ENCODE assay signal across 12 cellular contexts in genomic region chr6:163404825-163405265, GRCh38. TPM values are rescaled to one million over a fixed set of nuclear protein-coding genes. Genes with fewer than 3 reads are reported as not detected.
DNase-seq lines count a peak whose midpoint lies in the region; ATAC-seq and TF ChIP-seq lines count a peak whose summit lies in the region.
"Had no signal": no experiment of that assay in that cellular context is flagged by ENCODE, and none has a peak within 500 bp of the region (broad histone marks: within the 10 kb centered on the region; RNA-seq: fewer than 3 reads in every experiment).

No MANE protein-coding gene starts in this region.

- no peaks in the 10 kb centered on the region for H3K36me3 ChIP-seq in BLaER1
- H3K36me3 ChIP-seq in cardiac muscle cell = no peaks in the 10 kb centered on the region
- no peaks in the 10 kb centered on the region for H3K36me3 ChIP-seq in neutrophil
- H3K36me3 ChIP-seq: prostate gland had no signal

- peaks cover 9% of the 10 kb centered on the region for H3K4me1 Mint-ChIP-seq in activated T-helper 17 cell treated with anti-CD3 and anti-CD28 coated beads, Interleukin-2, amount 50 U/mL, for 72 hours

- no peaks in the 10 kb centered on the region for H3K36me3 Mint-ChIP-seq in activated T-helper 17 cell treated with anti-CD3 and anti-CD28 coated beads, Interleukin-2, amount 50 U/mL, for 72 hours (ENCODE audit: low read depth)

- DNase-seq in cardiac muscle cell (ENCODE audit: low read depth in 1 of 2, low spot score in 1 of 2) = peak; percentile 35 to 84
- DNase-seq: activated naive CD4-positive, alpha-beta T cell treated with anti-CD3 and anti-CD28 coated beads for 36 hours; HCEC 1CT; NCI-H510A had no signal

- H3K9ac ChIP-seq in BLaER1 = no peak overlapping the region

- H3K27me3 Mint-ChIP-seq in activated T-helper 17 cell treated with anti-CD3 and anti-CD28 coated beads, Interleukin-2, amount 50 U/mL, for 72 hours = no peaks in the 10 kb centered on the region

- 0 out of 2 replicates have a peak overlapping the region, but pooled peaks have one; percentile 86 for H3K4me2 ChIP-seq in BLaER1

- H3K27me3 ChIP-seq in BLaER1 = no peaks in the 10 kb centered on the region
- H3K27me3 ChIP-seq in cardiac muscle cell = no peaks in the 10 kb centered on the region
- no peaks in the 10 kb centered on the region for H3K27me3 ChIP-seq in neutrophil

- no peak overlapping the region for H3K4me3 ChIP-seq in BLaER1
- H3K4me3 ChIP-seq in cardiac muscle cell = no peak overlapping the region
- peak overlapping the region; percentile 49 to 60 for H3K4me3 ChIP-seq in neutrophil (ENCODE audit: low read depth in 1 of 2, low read length in 1 of 2)
- H3K4me3 ChIP-seq: prostate gland had no signal

- no peak for ATAC-seq in activated T-helper 17 cell treated with anti-CD3 and anti-CD28 coated beads, Interleukin-2, amount 50 U/mL, for 72 hours (replicated peaks)
- ATAC-seq in GM21576 (IDR thresholded peaks at IDR 0.05; ENCODE audit: unreplicated experiment) (no peak), GM21423 (IDR thresholded peaks at IDR 0.05; ENCODE audit: unreplicated experiment) (no peak), HG02981 (IDR thresholded peaks at IDR 0.05; ENCODE audit: unreplicated experiment) (no peak)
- ATAC-seq in activated CD4-positive, CD25-positive, alpha-beta regulatory T cell treated with anti-CD3 and anti-CD28 coated beads, Interleukin-2, amount 50 U/mL, for 24 hours = no peak

- no peak overlapping the region for H3K27ac ChIP-seq in BLaER1
- peak overlapping the region; percentile 85 for H3K27ac ChIP-seq in cardiac muscle cell
- H3K27ac ChIP-seq in neutrophil = peak overlapping the region; percentile 92

- TF ChIP-seq CTCF in cardiac muscle cell (IDR thresholded peaks at IDR 0.05; ENCODE audit: low read depth, low read length) (no peak), neutrophil (IDR thresholded peaks at IDR 0.05) (no peak)

- H4K20me1 ChIP-seq in BLaER1 = no peaks in the 10 kb centered on the region

- H3K4me3 Mint-ChIP-seq in activated T-helper 17 cell treated with anti-CD3 and anti-CD28 coated beads, Interleukin-2, amount 50 U/mL, for 72 hours = peak overlapping the region; percentile 75

- H3K27ac Mint-ChIP-seq in activated T-helper 17 cell treated with anti-CD3 and anti-CD28 coated beads, Interleukin-2, amount 50 U/mL, for 72 hours = no peak overlapping the region

- no peaks in the 10 kb centered on the region for H3K9me3 Mint-ChIP-seq in activated T-helper 17 cell treated with anti-CD3 and anti-CD28 coated beads, Interleukin-2, amount 50 U/mL, for 72 hours
- H3K9me3 Mint-ChIP-seq: activated naive CD4-positive, alpha-beta T cell treated with anti-CD3 and anti-CD28 coated beads for 36 hours had no signal

- H3K4me1 ChIP-seq in BLaER1 (peaks cover 33% of the 10 kb centered on the region), cardiac muscle cell (ENCODE audit: low read depth) (peaks cover 41% of the 10 kb centered on the region), neutrophil (ENCODE audit: control insufficient read depth in 1 of 2, insufficient read depth in 1 of 2, low read depth in 1 of 2, low read length in 1 of 2) (peaks cover 38 to 43% of the 10 kb centered on the region in 2 experiments)
- H3K4me1 ChIP-seq: prostate gland had no signal

- H3K9me3 ChIP-seq in BLaER1 = peaks cover 7% of the 10 kb centered on the region
- H3K9me3 ChIP-seq in cardiac muscle cell (ENCODE audit: low read depth) = no peaks in the 10 kb centered on the region
- H3K9me3 ChIP-seq in neutrophil = no peaks in the 10 kb centered on the region
- H3K9me3 ChIP-seq: prostate gland had no signal

RNA-seq across cellular contexts. Expression of gene QKI, which starts 9.7 kb away (rescaled TPM):
- 10 to 100 TPM; 41.3 to 49.0 TPM for total RNA-seq in activated T-helper 17 cell treated with anti-CD3 and anti-CD28 coated beads, Interleukin-2, amount 50 U/mL, for 72 hours
- total RNA-seq in cardiac muscle cell = 217 and 503 TPM in 2 replicates
- 148 and 289 TPM in 2 replicates for polyA plus RNA-seq in cardiac muscle cell

Comparison
In these comparisons a context has a peak if more than half of its experiments do, and no peak if none do; other contexts are left out.
1. H3K4me3 ChIP-seq: peak in neutrophil (2 of 2); none in BLaER1 (single experiment) and cardiac muscle cell (single experiment).